ENCODE assay signal across 22 cellular contexts in genomic region chr13:44165895-44166496, GRCh38.
"Had no signal": no experiment of that assay in that cellular context is flagged by ENCODE, and none has a peak within 500 bp of the region (broad histone marks: within the 10 kb centered on the region; RNA-seq: fewer than 3 reads in every experiment).

No MANE protein-coding gene starts in this region.

- H3K4me1 Mint-ChIP-seq: activated CD4-positive, alpha-beta T cell treated with anti-CD3 and anti-CD28 coated beads, Interleukin-2, amount 10 ng/mL, durations not matched to agents 24 days and 14 days; activated naive CD8-positive, alpha-beta T cell treated with anti-CD3 and anti-CD28 coated beads, Interleukin-2, amount 50 U/mL, for 24 hours; naive B cell; neural crest cell; T-helper 17 cell had no signal

- H3K36me3 Mint-ChIP-seq: naive B cell had no signal

- H3K27me3 ChIP-seq: cardiac muscle cell, right lobe of liver, testis, vagina had no signal

- H3K9me3 Mint-ChIP-seq: activated CD4-positive, alpha-beta T cell treated with anti-CD3 and anti-CD28 coated beads, Interleukin-2, amount 10 ng/mL, durations not matched to agents 24 days and 14 days; activated CD8-positive, alpha-beta T cell treated with anti-CD3 and anti-CD28 coated beads for 36 hours; activated naive CD8-positive, alpha-beta T cell treated with anti-CD3 and anti-CD28 coated beads, Interleukin-2, amount 50 U/mL, for 24 hours; activated T-helper 1 cell treated with anti-CD3 and anti-CD28 coated beads, Interleukin-12 subunit alpha, Interleukin-12 subunit beta, Interleukin-2, Interleukin-4 antibody, amounts not matched to agents 30 ng/mL and 10 ng/mL and 1 ng/mL, durations not matched to agents 14 hours and 24 hours and 36 hours; naive B cell; neural crest cell had no signal

- H3K27me3 Mint-ChIP-seq: activated naive CD8-positive, alpha-beta T cell treated with anti-CD3 and anti-CD28 coated beads, Interleukin-2, amount 50 U/mL, for 24 hours; naive B cell; T-helper 17 cell had no signal

- H3K9me3 ChIP-seq: right lobe of liver, testis, vagina had no signal

- H3K4me1 ChIP-seq: right lobe of liver, testis had no signal

- H3K4me3 Mint-ChIP-seq: activated CD4-positive, alpha-beta T cell treated with anti-CD3 and anti-CD28 coated beads, Interleukin-2, amount 10 ng/mL, durations not matched to agents 24 days and 14 days; activated CD8-positive, alpha-beta T cell treated with anti-CD3 and anti-CD28 coated beads for 36 hours; activated naive CD8-positive, alpha-beta T cell treated with anti-CD3 and anti-CD28 coated beads, Interleukin-2, amount 50 U/mL, for 24 hours; activated T-helper 1 cell treated with anti-CD3 and anti-CD28 coated beads, Interleukin-12 subunit alpha, Interleukin-12 subunit beta, Interleukin-2, Interleukin-4 antibody, amounts not matched to agents 30 ng/mL and 10 ng/mL and 1 ng/mL, durations not matched to agents 14 hours and 24 hours and 36 hours; naive B cell; neural crest cell; T-helper 17 cell had no signal

- H3K4me3 ChIP-seq: cardiac muscle cell, right lobe of liver, skin epidermis, testis, vagina had no signal

- H3K36me3 ChIP-seq: cardiac muscle cell, right lobe of liver, vagina had no signal

- H3K27ac ChIP-seq: cardiac muscle cell, right lobe of liver, testis, vagina had no signal

- H3K27ac Mint-ChIP-seq: activated CD4-positive, alpha-beta T cell treated with anti-CD3 and anti-CD28 coated beads, Interleukin-2, amount 10 ng/mL, durations not matched to agents 24 days and 14 days; activated CD8-positive, alpha-beta T cell treated with anti-CD3 and anti-CD28 coated beads for 36 hours; activated naive CD8-positive, alpha-beta T cell treated with anti-CD3 and anti-CD28 coated beads, Interleukin-2, amount 50 U/mL, for 24 hours; activated T-helper 1 cell treated with anti-CD3 and anti-CD28 coated beads, Interleukin-12 subunit alpha, Interleukin-12 subunit beta, Interleukin-2, Interleukin-4 antibody, amounts not matched to agents 30 ng/mL and 10 ng/mL and 1 ng/mL, durations not matched to agents 14 hours and 24 hours and 36 hours; T-helper 17 cell had no signal

- DNase-seq: activated CD4-positive, alpha-beta T cell treated with anti-CD3 and anti-CD28 coated beads, Interleukin-2, amount 10 ng/mL, durations not matched to agents 24 days and 14 days; activated CD8-positive, alpha-beta T cell treated with anti-CD3 and anti-CD28 coated beads for 36 hours; activated gamma-delta T cell; activated naive CD4-positive, alpha-beta T cell treated with anti-CD3 and anti-CD28 coated beads, Interleukin-2, amount 50 U/mL, for 16 hours; activated naive CD8-positive, alpha-beta T cell treated with anti-CD3 and anti-CD28 coated beads, Interleukin-2, amount 50 U/mL, for 24 hours; cortex of kidney; erythroblast; hippocampal formation; left cardiac atrium; naive B cell; occipital lobe; posterior cingulate gyrus; right lobe of liver; stimulated activated CD4-positive, alpha-beta T cell treated with anti-CD3 and anti-CD28 coated beads, Interleukin-2, amount 100 ng/mL, for 24 hours; stimulated activated naive CD4-positive, alpha-beta T cell; T-helper 17 cell; testis had no signal
